Comparison of ENCODE assay signal across 1 cellular context in genomic region chr2:70889716-70890037, GRCh38.
TF ChIP-seq lines count a peak whose summit lies in the region.

No MANE protein-coding gene starts in this region.

TF ChIP-seq in SK-N-SH, 30 proteins besides CTCF, POLR2A, EP300 and RAD21 (continued from another document):
- TF ChIP-seq PBX3 (IDR thresholded peaks at IDR 0.05): no peak
